Comparison of ENCODE assay signal across 7 cellular contexts in genomic region chr7:105210721-105211205, GRCh38.
DNase-seq lines count a peak whose midpoint lies in the region; ATAC-seq and TF ChIP-seq lines count a peak whose summit lies in the region.

No MANE protein-coding gene starts in this region.

- H3K4me2 ChIP-seq in osteoblast (ENCODE audit: insufficient read depth, low read length), result no peak overlapping the region

- peak overlapping the region; percentile 19 for H3K4me3 Mint-ChIP-seq in T-helper 2 cell treated with Interferon-gamma antibody and Interleukin-4, amounts not matched to agents 5 μg/mL and 100 μg/mL, for 36 hours
- H3K4me3 Mint-ChIP-seq in HFFc6, result no peak overlapping the region

- H3K36me3 ChIP-seq in osteoblast (ENCODE audit: insufficient read depth, low read length), result no peaks in the 10 kb centered on the region

- ATAC-seq in GM19035 (IDR thresholded peaks at IDR 0.05; ENCODE audit: unreplicated experiment), result peak; percentile 67
- ATAC-seq in HG02870 (IDR thresholded peaks at IDR 0.05; ENCODE audit: unreplicated experiment), result peak; percentile 91
- ATAC-seq in left colon, result peak; percentile 68

- H3K4me1 Mint-ChIP-seq in T-helper 2 cell treated with Interferon-gamma antibody and Interleukin-4, amounts not matched to agents 5 μg/mL and 100 μg/mL, for 36 hours (ENCODE audit: low read depth), result peaks cover 35% of the 10 kb centered on the region
- peaks cover 7% of the 10 kb centered on the region for H3K4me1 Mint-ChIP-seq in HFFc6 (ENCODE audit: low read depth)

- no peak for DNase-seq in T-helper 2 cell treated with Interferon-gamma antibody and Interleukin-4, amounts not matched to agents 5 μg/mL and 100 μg/mL, for 36 hours (ENCODE audit: low spot score)
- DNase-seq in left colon, result no peak
- DNase-seq in activated CD8-positive, alpha-beta memory T cell treated with anti-CD3 and anti-CD28 coated beads for 24 hours, result no peak
- no peak for DNase-seq in HFFc6
- DNase-seq in osteoblast (ENCODE audit: insufficient read length, low spot score, missing footprints), result no peak

- peaks cover 2% of the 10 kb centered on the region for H3K4me1 ChIP-seq in osteoblast (ENCODE audit: insufficient read depth, low read length)

- no peak overlapping the region for H2AFZ ChIP-seq in osteoblast (ENCODE audit: low read length)

- intact Hi-C loops in left colon (cut with DNase I, micrococcal nuclease), result no loop called here

- peak overlapping the region; percentile 33 for H3K27ac Mint-ChIP-seq in T-helper 2 cell treated with Interferon-gamma antibody and Interleukin-4, amounts not matched to agents 5 μg/mL and 100 μg/mL, for 36 hours
- H3K27ac Mint-ChIP-seq in HFFc6, result no peak overlapping the region

- H3K9me3 Mint-ChIP-seq in T-helper 2 cell treated with Interferon-gamma antibody and Interleukin-4, amounts not matched to agents 5 μg/mL and 100 μg/mL, for 36 hours, result no peaks in the 10 kb centered on the region
- no peaks in the 10 kb centered on the region for H3K9me3 Mint-ChIP-seq in HFFc6

- H3K27ac ChIP-seq in osteoblast (ENCODE audit: low read depth, low read length), result no peak overlapping the region

- H3K36me3 Mint-ChIP-seq in T-helper 2 cell treated with Interferon-gamma antibody and Interleukin-4, amounts not matched to agents 5 μg/mL and 100 μg/mL, for 36 hours (ENCODE audit: low read depth), result peaks cover 7% of the 10 kb centered on the region
- peaks cover 17% of the 10 kb centered on the region; the same call in 1 of the 2 replicates for H3K36me3 Mint-ChIP-seq in HFFc6 (ENCODE audit: low read depth)

- H3K79me2 ChIP-seq in osteoblast (ENCODE audit: insufficient read depth, low read length), result peaks cover 97% of the 10 kb centered on the region

- H3K9me3 ChIP-seq in osteoblast (ENCODE audit: low read depth, low read length), result no peaks in the 10 kb centered on the region

- TF ChIP-seq CTCF in HFFc6 (IDR thresholded peaks at IDR 0.05) (no peak), osteoblast (IDR thresholded peaks at IDR 0.05; ENCODE audit: extremely low read depth, low read depth, low read length) (no peak)

- H3K27me3 Mint-ChIP-seq in T-helper 2 cell treated with Interferon-gamma antibody and Interleukin-4, amounts not matched to agents 5 μg/mL and 100 μg/mL, for 36 hours (ENCODE audit: low read depth), result no peaks in the 10 kb centered on the region
- H3K27me3 Mint-ChIP-seq in HFFc6 (ENCODE audit: insufficient read depth), result peaks cover 2% of the 10 kb centered on the region; the same call in 1 of the 2 replicates

- H3K4me3 ChIP-seq in osteoblast (ENCODE audit: insufficient read depth, low read length), result no peak overlapping the region

- peaks cover 52% of the 10 kb centered on the region for H4K20me1 ChIP-seq in osteoblast (ENCODE audit: insufficient read depth, low read length)

- no peaks in the 10 kb centered on the region for H3K27me3 ChIP-seq in osteoblast (ENCODE audit: insufficient read depth, low read length)
